Comparison of ENCODE assay signal across 8 cellular contexts in the genomic region with DNA sequence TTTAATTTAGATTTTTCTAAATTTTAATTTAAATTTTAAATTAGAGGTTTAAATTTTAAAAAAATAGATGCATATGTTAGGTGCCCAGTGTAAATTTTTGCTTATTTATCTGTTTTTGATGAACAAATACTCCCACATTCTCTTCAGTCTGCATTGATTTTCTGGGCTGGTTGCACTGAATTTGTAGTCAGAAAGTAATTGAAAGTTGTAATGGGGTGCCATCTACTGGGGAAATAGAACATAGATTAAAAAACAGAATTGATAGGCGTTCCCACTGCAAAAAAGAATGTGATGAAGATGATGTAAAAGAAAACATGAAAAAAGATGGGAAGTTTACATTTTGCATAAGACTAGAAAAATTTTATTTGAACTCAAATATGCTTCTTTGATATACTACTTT. TPM values are rescaled to one million over a fixed set of nuclear protein-coding genes. Genes with fewer than 3 reads are reported as not detected.
DNase-seq lines count a peak whose midpoint lies in the region; ATAC-seq and TF ChIP-seq lines count a peak whose summit lies in the region.

No MANE protein-coding gene starts in this region.

- intact Hi-C loops in activated CD4-positive, alpha-beta T cell treated with anti-CD3 and anti-CD28 coated beads, Interleukin-2, amount 10 ng/mL, durations not matched to agents 24 days and 14 days (cut with micrococcal nuclease): loop anchor here (2.0 kb wide), 1 partner anchor 415 kb away; no protein-coding TSS in a partner anchor

- no peaks in the 10 kb centered on the region for H3K9me3 Mint-ChIP-seq in type B pancreatic cell
- no peaks in the 10 kb centered on the region for H3K9me3 Mint-ChIP-seq in activated CD4-positive, alpha-beta T cell treated with anti-CD3 and anti-CD28 coated beads, Interleukin-2, amount 10 ng/mL, durations not matched to agents 24 days and 14 days

- no peak overlapping the region for H3K27ac Mint-ChIP-seq in type B pancreatic cell
- H3K27ac Mint-ChIP-seq in activated CD4-positive, alpha-beta T cell treated with anti-CD3 and anti-CD28 coated beads, Interleukin-2, amount 10 ng/mL, durations not matched to agents 24 days and 14 days: no peak overlapping the region

- no peak overlapping the region for H3K4me3 Mint-ChIP-seq in type B pancreatic cell
- H3K4me3 Mint-ChIP-seq in activated CD4-positive, alpha-beta T cell treated with anti-CD3 and anti-CD28 coated beads, Interleukin-2, amount 10 ng/mL, durations not matched to agents 24 days and 14 days: no peak overlapping the region

- ATAC-seq in stimulated activated naive CD8-positive, alpha-beta T cell treated with anti-CD3 and anti-CD28 coated beads, Interleukin-15, Interleukin-2, amounts not matched to agents 100 U/mL and 50 U/mL, for 24 hours: no peak

- peaks cover 5% of the 10 kb centered on the region for H3K4me1 Mint-ChIP-seq in type B pancreatic cell (ENCODE audit: unreplicated experiment)
- no peaks in the 10 kb centered on the region for H3K4me1 Mint-ChIP-seq in activated CD4-positive, alpha-beta T cell treated with anti-CD3 and anti-CD28 coated beads, Interleukin-2, amount 10 ng/mL, durations not matched to agents 24 days and 14 days

- peak; percentile 81 for TF ChIP-seq CTCF in type B pancreatic cell (conservative IDR thresholded peaks at IDR 0.05)

- H3K27me3 Mint-ChIP-seq in type B pancreatic cell: peaks cover 8% of the 10 kb centered on the region
- no peaks in the 10 kb centered on the region for H3K27me3 Mint-ChIP-seq in activated CD4-positive, alpha-beta T cell treated with anti-CD3 and anti-CD28 coated beads, Interleukin-2, amount 10 ng/mL, durations not matched to agents 24 days and 14 days

- H3K36me3 Mint-ChIP-seq in type B pancreatic cell: no peaks in the 10 kb centered on the region
- no peaks in the 10 kb centered on the region for H3K36me3 Mint-ChIP-seq in activated CD4-positive, alpha-beta T cell treated with anti-CD3 and anti-CD28 coated beads, Interleukin-2, amount 10 ng/mL, durations not matched to agents 24 days and 14 days (ENCODE audit: low read depth)

- peak; percentile 39 for DNase-seq in NCI-H510A treated with DMSO at 0.1 percent for 48 hours (lab: John Stamatoyannopoulos, UW)
- no peak for DNase-seq in NCI-H510A (lab: John Stamatoyannopoulos, UW)
- DNase-seq in M059J (ENCODE audit: low read depth): peak; percentile 58
- DNase-seq in SKM-1 treated with dmso at 0.1 percent for 144 hours (lab: John Stamatoyannopoulos, UW; ENCODE audit: unreplicated experiment): peak; percentile 10
- peak; percentile 60 for DNase-seq in glomerular endothelial cell (ENCODE audit: extremely low read depth, low read depth, low spot score)
- no peak for DNase-seq in type B pancreatic cell (ENCODE audit: extremely low spot score, unreplicated experiment)
- no peak for DNase-seq in activated CD4-positive, alpha-beta T cell treated with anti-CD3 and anti-CD28 coated beads, Interleukin-2, amount 10 ng/mL, durations not matched to agents 24 days and 14 days
- DNase-seq in stimulated activated naive CD8-positive, alpha-beta T cell treated with anti-CD3 and anti-CD28 coated beads, Interleukin-15, Interleukin-2, amounts not matched to agents 100 U/mL and 50 U/mL, for 24 hours: no peak

RNA-seq across cellular contexts. Expression of a gene that starts 51.7 kb away (rescaled TPM):
- 10.2 and 23.3 TPM in 2 replicates for total RNA-seq in M059J (2014; rRNA removed; shearing (Covaris generic))
- total RNA-seq in glomerular endothelial cell: 8.0 and 9.1 TPM in 2 replicates
- 2.1 and 5.4 TPM in 2 replicates for total RNA-seq in type B pancreatic cell (ENCODE audit: low replicate concordance)
- total RNA-seq in activated CD4-positive, alpha-beta T cell treated with anti-CD3 and anti-CD28 coated beads, Interleukin-2, amount 10 ng/mL, durations not matched to agents 24 days and 14 days: not detected in 2 replicates

Comparison
In these comparisons a context has a peak if more than half of its experiments do, and no peak if none do; other contexts are left out.
1. DNase-seq: peak in NCI-H510A treated with DMSO at 0.1 percent for 48 hours (single experiment), M059J (single experiment), SKM-1 treated with dmso at 0.1 percent for 144 hours (single experiment) and glomerular endothelial cell (single experiment); none in NCI-H510A (single experiment), type B pancreatic cell (single experiment), activated CD4-positive, alpha-beta T cell treated with anti-CD3 and anti-CD28 coated beads, Interleukin-2, amount 10 ng/mL, durations not matched to agents 24 days and 14 days (single experiment) and stimulated activated naive CD8-positive, alpha-beta T cell treated with anti-CD3 and anti-CD28 coated beads, Interleukin-15, Interleukin-2, amounts not matched to agents 100 U/mL and 50 U/mL, for 24 hours (single experiment).